Comparison of ENCODE assay signal across 8 cellular contexts in the genomic region with DNA sequence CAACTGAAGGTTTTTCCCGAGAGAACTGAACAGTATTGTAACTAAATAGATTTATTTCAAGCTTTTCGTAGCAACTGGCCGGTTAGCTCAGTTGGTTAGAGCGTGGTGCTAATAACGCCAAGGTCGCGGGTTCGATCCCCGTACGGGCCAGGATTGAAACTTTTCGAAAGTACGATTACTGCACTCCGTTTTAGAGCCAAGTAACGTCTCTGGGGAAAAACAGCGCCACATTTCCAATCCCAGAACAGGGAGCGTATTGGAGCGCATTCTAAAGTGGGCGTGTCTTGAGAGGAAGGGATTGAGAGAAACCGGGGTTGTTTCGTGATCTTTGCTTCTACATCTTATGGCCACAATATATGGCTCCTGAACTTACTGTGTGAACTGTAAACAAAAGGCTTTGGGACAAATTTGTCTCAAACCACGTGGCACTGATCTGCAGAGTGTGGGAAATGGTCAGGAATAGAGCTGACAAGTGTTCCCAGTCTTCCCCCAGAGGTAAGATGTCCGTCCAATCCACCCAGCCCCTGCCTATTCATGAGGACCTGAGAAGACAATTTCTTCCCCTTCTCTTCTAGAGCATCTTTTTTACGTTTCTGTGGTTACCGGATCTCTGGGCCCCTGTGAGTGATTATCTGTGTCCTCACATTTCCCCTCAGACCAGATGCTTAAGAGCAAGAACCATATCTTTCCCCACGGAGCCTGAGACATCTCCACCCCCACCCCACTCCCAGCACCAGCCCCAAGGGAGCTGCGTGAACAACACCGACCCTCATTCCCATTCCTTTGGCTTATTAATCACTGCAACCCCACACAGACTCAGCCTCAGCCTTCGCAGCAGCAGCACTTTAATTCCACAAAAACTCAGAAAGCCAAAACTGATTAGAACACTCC. TPM values are rescaled to one million over a fixed set of nuclear protein-coding genes. Genes with fewer than 3 reads are reported as not detected.
A peak's percentile ranks its signal among the peaks of the same experiment; 100 is the strongest.
DNase-seq lines count a peak whose midpoint lies in the region; ATAC-seq and TF ChIP-seq lines count a peak whose summit lies in the region.

No MANE protein-coding gene starts in this region.

- peaks cover 12% of the 10 kb centered on the region for H3K4me1 ChIP-seq in smooth muscle cell (ENCODE audit: low read depth)

- CTCF ChIA-PET in WTC11 (lab: Charles Lee), result interaction anchor here (1.4 to 3.8 kb wide), 2 partner anchors 35 to 114 kb away, joined by 4 to 24 read pairs; no protein-coding TSS in a partner anchor

- peaks cover 13% of the 10 kb centered on the region for H3K4me1 Mint-ChIP-seq in WTC11

- POLR2A ChIA-PET in WTC11 (lab: Charles Lee), result interaction anchor here (1.0 to 1.2 kb wide), 3 partner anchors 34 to 65 kb away, joined by 3 read pairs; no protein-coding TSS in a partner anchor

- H2AFZ ChIP-seq in smooth muscle cell (ENCODE audit: low read depth), result no peak overlapping the region

- no peaks in the 10 kb centered on the region for H3K79me2 ChIP-seq in smooth muscle cell (ENCODE audit: low read depth)

- no peaks in the 10 kb centered on the region for H3K27me3 ChIP-seq in smooth muscle cell (ENCODE audit: low read depth)

- peak overlapping the region; percentile 75 for H3K4me3 ChIP-seq in smooth muscle cell

- no peak overlapping the region for H3K27ac Mint-ChIP-seq in WTC11

- peaks cover 17% of the 10 kb centered on the region for H3F3A ChIP-seq in smooth muscle cell (ENCODE audit: low read depth)

- no peaks in the 10 kb centered on the region for H3K36me3 ChIP-seq in smooth muscle cell (ENCODE audit: low read depth)

- peak overlapping the region; percentile 88 for H3K4me2 ChIP-seq in smooth muscle cell

- no peaks in the 10 kb centered on the region for H3K9me3 Mint-ChIP-seq in WTC11

- H3K36me3 Mint-ChIP-seq in WTC11, result no peaks in the 10 kb centered on the region

- ATAC-seq in HG03066 (IDR thresholded peaks at IDR 0.05; ENCODE audit: low read depth, unreplicated experiment) (peak; percentile 23), WTC11 (peak; percentile 46), HG02610 (IDR thresholded peaks at IDR 0.05; ENCODE audit: unreplicated experiment) (no peak)

- no peaks in the 10 kb centered on the region for H3K9me3 ChIP-seq in smooth muscle cell (replicated peaks; ENCODE audit: low read depth)

- DNase-seq in GM04504 (ENCODE audit: low read depth), result peak; percentile 99
- peak; percentile 90 for DNase-seq in NCI-H2227 treated with DMSO at 0.1 percent for 48 hours (lab: John Stamatoyannopoulos, UW)
- DNase-seq in WTC11 (ENCODE audit: low spot score), result peak; percentile 94
- peak in 58 of 61 donors; percentile 40 to 96 (median 78) for DNase-seq in caudate nucleus (lab: John Stamatoyannopoulos, UW)
- DNase-seq in iris pigment epithelial cell (ENCODE audit: low read depth), result peak; percentile 98
- peak; percentile 83 for DNase-seq in smooth muscle cell (lab: John Stamatoyannopoulos, UW; ENCODE audit: unreplicated experiment)

- H3K27ac ChIP-seq in caudate nucleus (ENCODE audit: low read depth, low read length) (peak overlapping the region; percentile 99), smooth muscle cell (ENCODE audit: low read depth) (peak overlapping the region; percentile 55)

- WGBS in smooth muscle cell (ENCODE audit: low lambda C conversion rate), result 5% methylated on average over 28 of the region's 28 CpGs

- TF ChIP-seq CTCF in WTC11 (IDR thresholded peaks at IDR 0.05) (no peak), smooth muscle cell (IDR thresholded peaks at IDR 0.05; ENCODE audit: borderline replicate concordance, insufficient read depth, poor library complexity, severe bottlenecking) (no peak)

- no peak overlapping the region for H3K9ac ChIP-seq in smooth muscle cell (ENCODE audit: low read depth)

- no peaks in the 10 kb centered on the region; the same call in 1 of the 2 replicates for H3K27me3 Mint-ChIP-seq in WTC11 (ENCODE audit: low read depth)

- no peak overlapping the region for H3K4me3 Mint-ChIP-seq in WTC11

- H4K20me1 ChIP-seq in smooth muscle cell (ENCODE audit: low read depth), result peaks cover 19% of the 10 kb centered on the region

TF ChIP-seq in WTC11, 78 proteins besides CTCF, POLR2A, EP300 and RAD21 (continues in another document):
- no peak for TF ChIP-seq ZNF232 (CRISPR knock-in tag; IDR thresholded peaks at IDR 0.05)
- TF ChIP-seq, protein P1, sequence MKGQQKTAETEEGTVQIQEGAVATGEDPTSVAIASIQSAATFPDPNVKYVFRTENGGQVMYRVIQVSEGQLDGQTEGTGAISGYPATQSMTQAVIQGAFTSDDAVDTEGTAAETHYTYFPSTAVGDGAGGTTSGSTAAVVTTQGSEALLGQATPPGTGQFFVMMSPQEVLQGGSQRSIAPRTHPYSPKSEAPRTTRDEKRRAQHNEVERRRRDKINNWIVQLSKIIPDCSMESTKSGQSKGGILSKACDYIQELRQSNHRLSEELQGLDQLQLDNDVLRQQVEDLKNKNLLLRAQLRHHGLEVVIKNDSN (CRISPR knock-in tag; IDR thresholded peaks at IDR 0.05), result no peak
- TF ChIP-seq, protein P2, sequence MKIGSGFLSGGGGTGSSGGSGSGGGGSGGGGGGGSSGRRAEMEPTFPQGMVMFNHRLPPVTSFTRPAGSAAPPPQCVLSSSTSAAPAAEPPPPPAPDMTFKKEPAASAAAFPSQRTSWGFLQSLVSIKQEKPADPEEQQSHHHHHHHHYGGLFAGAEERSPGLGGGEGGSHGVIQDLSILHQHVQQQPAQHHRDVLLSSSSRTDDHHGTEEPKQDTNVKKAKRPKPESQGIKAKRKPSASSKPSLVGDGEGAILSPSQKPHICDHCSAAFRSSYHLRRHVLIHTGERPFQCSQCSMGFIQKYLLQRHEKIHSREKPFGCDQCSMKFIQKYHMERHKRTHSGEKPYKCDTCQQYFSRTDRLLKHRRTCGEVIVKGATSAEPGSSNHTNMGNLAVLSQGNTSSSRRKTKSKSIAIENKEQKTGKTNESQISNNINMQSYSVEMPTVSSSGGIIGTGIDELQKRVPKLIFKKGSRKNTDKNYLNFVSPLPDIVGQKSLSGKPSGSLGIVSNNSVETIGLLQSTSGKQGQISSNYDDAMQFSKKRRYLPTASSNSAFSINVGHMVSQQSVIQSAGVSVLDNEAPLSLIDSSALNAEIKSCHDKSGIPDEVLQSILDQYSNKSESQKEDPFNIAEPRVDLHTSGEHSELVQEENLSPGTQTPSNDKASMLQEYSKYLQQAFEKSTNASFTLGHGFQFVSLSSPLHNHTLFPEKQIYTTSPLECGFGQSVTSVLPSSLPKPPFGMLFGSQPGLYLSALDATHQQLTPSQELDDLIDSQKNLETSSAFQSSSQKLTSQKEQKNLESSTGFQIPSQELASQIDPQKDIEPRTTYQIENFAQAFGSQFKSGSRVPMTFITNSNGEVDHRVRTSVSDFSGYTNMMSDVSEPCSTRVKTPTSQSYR (CRISPR knock-in tag; IDR thresholded peaks at IDR 0.05), result 0 out of 2 replicates have a peak, but pooled peaks have one; percentile 8
- TF ChIP-seq, protein P3, sequence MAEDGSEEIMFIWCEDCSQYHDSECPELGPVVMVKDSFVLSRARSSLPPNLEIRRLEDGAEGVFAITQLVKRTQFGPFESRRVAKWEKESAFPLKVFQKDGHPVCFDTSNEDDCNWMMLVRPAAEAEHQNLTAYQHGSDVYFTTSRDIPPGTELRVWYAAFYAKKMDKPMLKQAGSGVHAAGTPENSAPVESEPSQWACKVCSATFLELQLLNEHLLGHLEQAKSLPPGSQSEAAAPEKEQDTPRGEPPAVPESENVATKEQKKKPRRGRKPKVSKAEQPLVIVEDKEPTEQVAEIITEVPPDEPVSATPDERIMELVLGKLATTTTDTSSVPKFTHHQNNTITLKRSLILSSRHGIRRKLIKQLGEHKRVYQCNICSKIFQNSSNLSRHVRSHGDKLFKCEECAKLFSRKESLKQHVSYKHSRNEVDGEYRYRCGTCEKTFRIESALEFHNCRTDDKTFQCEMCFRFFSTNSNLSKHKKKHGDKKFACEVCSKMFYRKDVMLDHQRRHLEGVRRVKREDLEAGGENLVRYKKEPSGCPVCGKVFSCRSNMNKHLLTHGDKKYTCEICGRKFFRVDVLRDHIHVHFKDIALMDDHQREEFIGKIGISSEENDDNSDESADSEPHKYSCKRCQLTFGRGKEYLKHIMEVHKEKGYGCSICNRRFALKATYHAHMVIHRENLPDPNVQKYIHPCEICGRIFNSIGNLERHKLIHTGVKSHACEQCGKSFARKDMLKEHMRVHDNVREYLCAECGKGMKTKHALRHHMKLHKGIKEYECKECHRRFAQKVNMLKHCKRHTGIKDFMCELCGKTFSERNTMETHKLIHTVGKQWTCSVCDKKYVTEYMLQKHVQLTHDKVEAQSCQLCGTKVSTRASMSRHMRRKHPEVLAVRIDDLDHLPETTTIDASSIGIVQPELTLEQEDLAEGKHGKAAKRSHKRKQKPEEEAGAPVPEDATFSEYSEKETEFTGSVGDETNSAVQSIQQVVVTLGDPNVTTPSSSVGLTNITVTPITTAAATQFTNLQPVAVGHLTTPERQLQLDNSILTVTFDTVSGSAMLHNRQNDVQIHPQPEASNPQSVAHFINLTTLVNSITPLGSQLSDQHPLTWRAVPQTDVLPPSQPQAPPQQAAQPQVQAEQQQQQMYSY (CRISPR knock-in tag; IDR thresholded peaks at IDR 0.05), result no peak
- peak; percentile 90; the same call in 1 of the 2 replicates for TF ChIP-seq NFATC4 (CRISPR knock-in tag; IDR thresholded peaks at IDR 0.05)
- TF ChIP-seq, protein P4, sequence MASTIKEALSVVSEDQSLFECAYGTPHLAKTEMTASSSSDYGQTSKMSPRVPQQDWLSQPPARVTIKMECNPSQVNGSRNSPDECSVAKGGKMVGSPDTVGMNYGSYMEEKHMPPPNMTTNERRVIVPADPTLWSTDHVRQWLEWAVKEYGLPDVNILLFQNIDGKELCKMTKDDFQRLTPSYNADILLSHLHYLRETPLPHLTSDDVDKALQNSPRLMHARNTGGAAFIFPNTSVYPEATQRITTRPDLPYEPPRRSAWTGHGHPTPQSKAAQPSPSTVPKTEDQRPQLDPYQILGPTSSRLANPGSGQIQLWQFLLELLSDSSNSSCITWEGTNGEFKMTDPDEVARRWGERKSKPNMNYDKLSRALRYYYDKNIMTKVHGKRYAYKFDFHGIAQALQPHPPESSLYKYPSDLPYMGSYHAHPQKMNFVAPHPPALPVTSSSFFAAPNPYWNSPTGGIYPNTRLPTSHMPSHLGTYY (CRISPR knock-in tag; IDR thresholded peaks at IDR 0.05), result 0 out of 2 replicates have a peak, but pooled peaks have one; percentile 78

RNA-seq across cellular contexts. Expression of a gene that starts 2.2 kb away (rescaled TPM):
- 5.0 to 5.6 TPM (median 5.1 TPM) in 3 replicates for total RNA-seq in WTC11 (2021)
- 1.8 and 6.3 TPM in 2 replicates for total RNA-seq in smooth muscle cell
- polyA plus RNA-seq in smooth muscle cell, result 3.2 and 3.9 TPM in 2 replicates

RNA-seq across cellular contexts. Expression of a gene that starts 11.6 kb away (rescaled TPM):
- total RNA-seq in WTC11 (2021), result 11.3 to 17.2 TPM (median 11.9 TPM) in 3 replicates
- total RNA-seq in smooth muscle cell, result 66.7 and 88.4 TPM in 2 replicates
- polyA plus RNA-seq in smooth muscle cell, result 36.0 and 36.5 TPM in 2 replicates

RNA-seq across cellular contexts. Expression of a gene that starts 22.6 kb away (rescaled TPM):
- 180 to 215 TPM (median 183 TPM) in 3 replicates for total RNA-seq in WTC11 (2021)
- total RNA-seq in smooth muscle cell, result 10.5 and 16.6 TPM in 2 replicates
- polyA plus RNA-seq in smooth muscle cell, result 31.7 and 33.5 TPM in 2 replicates

RNA-seq across cellular contexts. Expression of a gene that starts 25.0 kb away (rescaled TPM):
- total RNA-seq in WTC11 (2021) (24.1 to 27.4 TPM (median 24.3 TPM) in 3 replicates), smooth muscle cell (5.7 and 8.1 TPM in 2 replicates)
- polyA plus RNA-seq in smooth muscle cell, result 20.1 and 28.9 TPM in 2 replicates

RNA-seq across cellular contexts. Expression of a gene that starts 35.6 kb away (rescaled TPM):
- total RNA-seq in WTC11 (2021), result 30.6 to 46.9 TPM (median 34.0 TPM) in 3 replicates
- 25.8 and 29.0 TPM in 2 replicates for total RNA-seq in smooth muscle cell
- 55.2 and 85.9 TPM in 2 replicates for polyA plus RNA-seq in smooth muscle cell

Comparison
In these comparisons a context has a peak if more than half of its experiments do, and no peak if none do; other contexts are left out.
1. RNA of a gene that starts 22.6 kb away (total RNA-seq): 180 to 215 TPM in WTC11; 10.5 to 16.6 TPM in smooth muscle cell; every median in the first group is over 10 times any median in the second.
2. Peak in every context shown above with its lines, with median percentiles within 50 percentile points of each other: DNase-seq.